In genomic region chrX:19343085-19343461, GRCh38 we compare ENCODE assay signal across 8 cellular contexts. TPM values are rescaled to one million over a fixed set of nuclear protein-coding genes. Genes with fewer than 3 reads are reported as not detected.
A peak's percentile ranks its signal among the peaks of the same experiment; 100 is the strongest.
DNase-seq lines count a peak whose midpoint lies in the region; ATAC-seq and TF ChIP-seq lines count a peak whose summit lies in the region.

No MANE protein-coding gene starts in this region.

- no peaks in the 10 kb centered on the region for H3K36me3 ChIP-seq in right lobe of liver
- H3K36me3 ChIP-seq in transverse colon, result no peaks in the 10 kb centered on the region

- in situ Hi-C loops in transverse colon (cut with MboI; ENCODE audit: low pct_ligation_motif_present in 1 of 4, low pct_unique_long_range_greater_than_20kb in 1 of 4, low sequenced_read_pairs in 3 of 4), result loop anchor here in 3 of 4 donors (25.0 kb wide), 5 partner anchors 306 to 1606 kb away; partner anchors contain the start of genes PHKA2 (in 1 of the 3) and SCML1 (in 1 of the 3)

- TF ChIP-seq CTCF in right lobe of liver (IDR thresholded peaks at IDR 0.05) (no peak), transverse colon (IDR thresholded peaks at IDR 0.05) (no peak)

- H3K27ac ChIP-seq in angular gyrus (ENCODE audit: low read depth, low read length) (peak overlapping the region; percentile 48), right lobe of liver (peak overlapping the region in 2 of 3 donors; percentile 49 to 56), transverse colon (peak overlapping the region; percentile 85 to 97 (median 94))

- H3K27me3 Mint-ChIP-seq in activated T-cell treated with anti-CD3 and anti-CD28 coated beads, Interleukin-2, amount 50 U/mL, for 72 hours (ENCODE audit: low read depth), result no peaks in the 10 kb centered on the region

- TF ChIP-seq EP300 in transverse colon (IDR thresholded peaks at IDR 0.05; ENCODE audit: low read depth), result no peak

- TF ChIP-seq POLR2A in right lobe of liver (IDR thresholded peaks at IDR 0.05) (no peak), transverse colon (IDR thresholded peaks at IDR 0.05) (no peak)

- H3K9me3 ChIP-seq in right lobe of liver (no peaks in the 10 kb centered on the region), transverse colon (no peaks in the 10 kb centered on the region)

- ATAC-seq in activated T-cell treated with anti-CD3 and anti-CD28 coated beads, Interleukin-2, amount 50 U/mL, for 72 hours (replicated peaks in 1 of 2), result no peak
- no peak for ATAC-seq in right lobe of liver
- ATAC-seq in GM18909 (IDR thresholded peaks at IDR 0.05; ENCODE audit: poor library complexity, unreplicated experiment), result no peak
- no peak for ATAC-seq in HG02938 (IDR thresholded peaks at IDR 0.05; ENCODE audit: unreplicated experiment)
- ATAC-seq in GM19035 (IDR thresholded peaks at IDR 0.05; ENCODE audit: unreplicated experiment), result no peak

- H3K4me1 Mint-ChIP-seq in activated T-cell treated with anti-CD3 and anti-CD28 coated beads, Interleukin-2, amount 50 U/mL, for 72 hours (ENCODE audit: low read depth), result peaks cover 20% of the 10 kb centered on the region

- peak overlapping the region in 2 of 3 donors; percentile 33 to 68 for H3K4me3 ChIP-seq in right lobe of liver
- peak overlapping the region in 3 of 4 donors; percentile 23 to 79 (median 56) for H3K4me3 ChIP-seq in transverse colon

- peak overlapping the region; percentile 87 to 88 for H3K4me3 Mint-ChIP-seq in activated T-cell treated with anti-CD3 and anti-CD28 coated beads, Interleukin-2, amount 50 U/mL, for 72 hours

- H3K27me3 ChIP-seq in right lobe of liver, result no peaks in the 10 kb centered on the region
- H3K27me3 ChIP-seq in transverse colon, result no peaks in the 10 kb centered on the region

- intact Hi-C loops in right lobe of liver (cut with DNase I) (loop anchor here in 1 of 2 donors (10.0 kb wide), 1 partner anchor 948 kb away; no protein-coding TSS in a partner anchor), transverse colon (cut with DNase I; ENCODE audit: low total_unique reads) (loop anchor here (5.0 kb wide), 1 partner anchor 466 kb away; no protein-coding TSS in a partner anchor)

- WGBS in right lobe of liver (ENCODE audit: insufficient coverage, low coverage, low lambda C conversion rate, missing lambda C conversion rate), result 39% methylated on average over 10 of the region's 10 CpGs
- 60 to 67% methylated on average over 2 to 10 of the region's 10 CpGs for WGBS in transverse colon (ENCODE audit: low coverage in 1 of 2), 2 donors

- no peaks in the 10 kb centered on the region for H3K9me3 Mint-ChIP-seq in activated T-cell treated with anti-CD3 and anti-CD28 coated beads, Interleukin-2, amount 50 U/mL, for 72 hours

- peaks cover 0 to 6% (median 0%) of the 10 kb centered on the region in 4 donors for H3K4me1 ChIP-seq in right lobe of liver
- H3K4me1 ChIP-seq in transverse colon, result peaks cover 0 to 22% (median 5%) of the 10 kb centered on the region in 4 donors

- DNase-seq in activated T-cell treated with anti-CD3 and anti-CD28 coated beads, Interleukin-2, amount 50 U/mL, for 72 hours, result no peak
- DNase-seq in activated T-cell treated with anti-CD3 and anti-CD28 coated beads for 4 hours, result no peak
- DNase-seq in right lobe of liver, result no peak
- DNase-seq in transverse colon, result no peak

- peaks cover 0 to 2% of the 10 kb centered on the region in 2 donors for H3K36me3 Mint-ChIP-seq in activated T-cell treated with anti-CD3 and anti-CD28 coated beads, Interleukin-2, amount 50 U/mL, for 72 hours (ENCODE audit: insufficient read depth in 2 of 2)

- H3K27ac Mint-ChIP-seq in activated T-cell treated with anti-CD3 and anti-CD28 coated beads, Interleukin-2, amount 50 U/mL, for 72 hours, result peak overlapping the region; percentile 65

RNA-seq across cellular contexts. Expression of gene PDHA1, which starts 0.7 kb away (rescaled TPM):
- total RNA-seq in activated T-cell treated with anti-CD3 and anti-CD28 coated beads, Interleukin-2, amount 50 U/mL, for 72 hours, result 100 to 1,000 TPM; 165 to 179 TPM
- total RNA-seq in right lobe of liver, result 100 to 1,000 TPM in 5 of 6 experiments, 10 to 100 TPM in 1; 78.5 to 133 (median 120) TPM
- 100 to 1,000 TPM in 3 of 4 donors, 10 to 100 TPM in 1; 77.4 to 264 (median 189) TPM for total RNA-seq in transverse colon
